9 cellular contexts compared by ENCODE assay signal in the genomic region with DNA sequence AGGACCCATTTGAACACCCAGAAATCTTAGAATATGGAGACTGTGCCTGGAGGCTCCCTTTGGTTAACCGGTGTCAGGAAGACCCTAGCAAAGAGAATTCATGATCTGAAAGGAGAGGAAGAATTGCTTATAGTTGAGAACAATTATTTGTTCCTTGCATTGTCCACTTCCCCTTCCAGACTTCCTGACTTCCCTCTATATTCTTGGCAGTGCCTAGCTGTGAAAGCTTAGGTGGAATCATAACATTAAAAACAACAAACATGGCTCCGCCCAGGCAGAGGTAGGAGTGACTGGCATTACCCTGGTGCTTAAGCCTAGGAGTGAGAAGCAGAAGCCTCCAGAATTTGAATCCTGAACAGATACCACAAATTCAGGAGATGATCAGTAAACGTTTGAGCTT. TPM values are rescaled to one million over a fixed set of nuclear protein-coding genes. Genes with fewer than 3 reads are reported as not detected.
A peak's percentile ranks its signal among the peaks of the same experiment; 100 is the strongest.
DNase-seq lines count a peak whose midpoint lies in the region; ATAC-seq and TF ChIP-seq lines count a peak whose summit lies in the region.
"Had no signal": no experiment of that assay in that cellular context is flagged by ENCODE, and none has a peak within 500 bp of the region (broad histone marks: within the 10 kb centered on the region; RNA-seq: fewer than 3 reads in every experiment).

No MANE protein-coding gene starts in this region.

- H3K27me3 Mint-ChIP-seq in T-helper 1 cell treated with Interleukin-12 subunit alpha and Interleukin-12 subunit beta and Interleukin-4 antibody, amounts not matched to agents 30 μg/mL and 1 μg/mL, for 36 hours (ENCODE audit: low read depth), result peaks cover 3% of the 10 kb centered on the region

- no peaks in the 10 kb centered on the region for H3K9me2 ChIP-seq in PC-9 (ENCODE audit: insufficient read depth)

- no peak for TF ChIP-seq EP300 in sigmoid colon (IDR thresholded peaks at IDR 0.05)

- TF ChIP-seq CTCF in PC-9 (conservative IDR thresholded peaks at IDR 0.05) (no peak), dorsolateral prefrontal cortex (IDR thresholded peaks at IDR 0.05 in 54 of 56, conservative IDR thresholded peaks at IDR 0.05 in 2 of 56; ENCODE audit: low read depth in 1 of 56, partially characterized antibody in 56 of 56) (no peak), sigmoid colon (IDR thresholded peaks at IDR 0.05) (no peak)

- peaks cover 33% of the 10 kb centered on the region for H3K4me1 Mint-ChIP-seq in T-helper 1 cell treated with Interleukin-12 subunit alpha and Interleukin-12 subunit beta and Interleukin-4 antibody, amounts not matched to agents 30 μg/mL and 1 μg/mL, for 36 hours (ENCODE audit: low read depth)

- H3K27ac ChIP-seq in PC-9 (0 out of 2 replicates have a peak overlapping the region, but pooled peaks have one; percentile 3), dorsolateral prefrontal cortex (peak overlapping the region in 23 of 59 donors; percentile 91 to 98 (median 94)), sigmoid colon (peak overlapping the region in 3 of 4 donors; percentile 87 to 92 (median 89))

- H4K20me1 ChIP-seq in PC-9 (ENCODE audit: insufficient read depth), result no peaks in the 10 kb centered on the region

- H3K79me2 ChIP-seq in PC-9 (ENCODE audit: low read depth), result peaks cover 29% of the 10 kb centered on the region

- H3K36me3 Mint-ChIP-seq in T-helper 1 cell treated with Interleukin-12 subunit alpha and Interleukin-12 subunit beta and Interleukin-4 antibody, amounts not matched to agents 30 μg/mL and 1 μg/mL, for 36 hours (ENCODE audit: low read depth), result peaks cover 10% of the 10 kb centered on the region

- H3K27me3 ChIP-seq in PC-9 (ENCODE audit: insufficient read depth, low read depth) (no peaks in the 10 kb centered on the region), dorsolateral prefrontal cortex (no peaks in the 10 kb centered on the region), sigmoid colon (no peaks in the 10 kb centered on the region)

- H3K4me3 ChIP-seq in PC-9, result peak overlapping the region; percentile 62; the same call in 1 of the 2 replicates
- H3K4me3 ChIP-seq in dorsolateral prefrontal cortex, result peak overlapping the region in 58 of 59 donors; percentile 53 to 98 (median 90)
- peak overlapping the region in 1 of 4 donors; percentile 72 for H3K4me3 ChIP-seq in sigmoid colon
- H3K4me3 ChIP-seq: mucosa of descending colon had no signal

- no TSS peak for BruUV-seq in PC-9 (replicated peaks; lab: Mats Ljungman, UMichigan)

- POLR2A ChIA-PET in PC-9 (lab: Charles Lee; ENCODE audit: unreplicated experiment), result no interaction called here

- CTCF ChIA-PET in PC-9 (lab: Charles Lee), result interaction anchor here (0.7 kb wide), 1 partner anchor 57 kb away, joined by 5 read pairs; no protein-coding TSS in a partner anchor

- H3K4me2 ChIP-seq in PC-9, result peak overlapping the region; percentile 86

- no peak overlapping the region for H3K27ac Mint-ChIP-seq in T-helper 1 cell treated with Interleukin-12 subunit alpha and Interleukin-12 subunit beta and Interleukin-4 antibody, amounts not matched to agents 30 μg/mL and 1 μg/mL, for 36 hours

- intact Hi-C loops in PC-9 (cut with micrococcal nuclease; ENCODE audit: unreplicated experiment), result loop anchor here (5.0 kb wide), 2 partner anchors 207 to 453 kb away; partner anchors contain the start of gene ZC3H6
- intact Hi-C loops in dorsolateral prefrontal cortex (cut with DNase I), result loop anchor here (5.0 to 10.0 kb wide), 5 partner anchors 207 to 429 kb away; partner anchors contain the start of genes TMEM87B (in 2 of the 2), ZC3H6 (in 1 of the 2) and ZC3H8 (in 1 of the 2)
- intact Hi-C loops in sigmoid colon (cut with DNase I), result loop anchor here (5.0 kb wide), 1 partner anchor 427 kb away; the partner anchor contains the start of gene TMEM87B

- H3K4me1 ChIP-seq in PC-9 (replicated peaks; ENCODE audit: insufficient read depth) (peaks cover 15% of the 10 kb centered on the region), sigmoid colon (peaks cover 0 to 37% (median 22%) of the 10 kb centered on the region in 4 donors)

- peak overlapping the region; percentile 94; the same call in 1 of the 2 replicates for H2AFZ ChIP-seq in PC-9

- H3K36me3 ChIP-seq in PC-9 (ENCODE audit: low read depth) (no peaks in the 10 kb centered on the region), sigmoid colon (no peaks in the 10 kb centered on the region)

- WGBS in sigmoid colon, 2 donors, result 74 to 82% methylated on average over 3 of the region's 3 CpGs

- peak overlapping the region; percentile 93 for H3K4me3 Mint-ChIP-seq in T-helper 1 cell treated with Interleukin-12 subunit alpha and Interleukin-12 subunit beta and Interleukin-4 antibody, amounts not matched to agents 30 μg/mL and 1 μg/mL, for 36 hours

- H3K9me3 Mint-ChIP-seq in T-helper 1 cell treated with Interleukin-12 subunit alpha and Interleukin-12 subunit beta and Interleukin-4 antibody, amounts not matched to agents 30 μg/mL and 1 μg/mL, for 36 hours, result no peaks in the 10 kb centered on the region

- no peak for TF ChIP-seq POLR2A in sigmoid colon (IDR thresholded peaks at IDR 0.05)

- no peaks in the 10 kb centered on the region for H3K9me3 ChIP-seq in PC-9 (ENCODE audit: insufficient read depth, low read depth)
- no peaks in the 10 kb centered on the region for H3K9me3 ChIP-seq in sigmoid colon
- H3K9me3 ChIP-seq: mucosa of descending colon had no signal

- H3F3A ChIP-seq in PC-9 (ENCODE audit: insufficient read depth, low read depth), result peaks cover 25% of the 10 kb centered on the region

- ATAC-seq in GM21423 (IDR thresholded peaks at IDR 0.05; ENCODE audit: unreplicated experiment), result no peak
- ATAC-seq: mucosa of descending colon had no signal

- DNase-seq in T-helper 1 cell (no peak), PC-9 (no peak), dorsolateral prefrontal cortex (no peak), sigmoid colon (no peak), NCI-H1694 treated with DMSO at 0.1 percent for 48 hours (lab: John Stamatoyannopoulos, UW) (no peak), D341Med (ENCODE audit: low spot score) (no peak)

RNA-seq across cellular contexts. Expression of gene TTL, which starts 1.9 kb away (rescaled TPM):
- total RNA-seq in PC-9 (2021) (25.4 and 26.1 TPM in 2 replicates), dorsolateral prefrontal cortex (10 to 100 TPM; 43.6 to 88.0 (median 62.9) TPM), sigmoid colon (10 to 100 TPM; 16.5 to 29.6 (median 23.6) TPM)
- polyA plus RNA-seq in sigmoid colon, result 1 to 10 TPM; 3.6 to 9.7 (median 8.6) TPM

RNA-seq across cellular contexts. Expression of gene RGPD8, which starts 50.4 kb away (rescaled TPM):
- 5.0 and 7.0 TPM in 2 replicates for total RNA-seq in PC-9 (2021)
- total RNA-seq in dorsolateral prefrontal cortex, result 10 to 100 TPM; 22.6 to 76.9 (median 45.9) TPM
- total RNA-seq in sigmoid colon, result 10 to 100 TPM; 16.1 to 34.1 (median 21.7) TPM
- 1 to 10 TPM in 1 of 3 donors, under 1 TPM in 2; 0.23 to 2.1 (median 0.60) TPM for polyA plus RNA-seq in sigmoid colon

RNA-seq across cellular contexts. Expression of gene POLR1B, which starts 58.4 kb away (rescaled TPM):
- total RNA-seq in PC-9 (2021) (27.7 and 30.0 TPM in 2 replicates), dorsolateral prefrontal cortex (10 to 100 TPM; 10.4 to 27.6 (median 17.8) TPM), sigmoid colon (1 to 10 TPM; 7.2 to 8.9 (median 8.2) TPM)
- 1 to 10 TPM; 3.6 to 8.8 (median 3.7) TPM for polyA plus RNA-seq in sigmoid colon
